16 cellular contexts compared by ENCODE assay signal in genomic region chr9:121721770-121722169, GRCh38.
DNase-seq lines count a peak whose midpoint lies in the region; ATAC-seq and TF ChIP-seq lines count a peak whose summit lies in the region.
"Had no signal": no experiment of that assay in that cellular context is flagged by ENCODE, and none has a peak within 500 bp of the region (broad histone marks: within the 10 kb centered on the region; RNA-seq: fewer than 3 reads in every experiment).

No MANE protein-coding gene starts in this region.

- H3K4me3 ChIP-seq in AG10803 (ENCODE audit: low read length) (no peak overlapping the region), SJCRH30 (no peak overlapping the region), heart left ventricle (no peak overlapping the region)
- H3K4me3 ChIP-seq: HAP-1, skin epidermis had no signal

- WGBS in heart left ventricle, 4 donors, result 36 to 70% (median 52%) methylated on average over 5 to 7 of the region's 7 CpGs

- H3K36me3 Mint-ChIP-seq in activated T-helper 2 cell treated with anti-CD3 and anti-CD28 coated beads, Interferon-gamma antibody, Interleukin-2, Interleukin-4, amounts not matched to agents 10 μg/mL and 5 μg/mL and 100 μg/mL, durations not matched to agents 14 hours and 24 hours and 36 hours (ENCODE audit: low read depth), result no peaks in the 10 kb centered on the region
- H3K36me3 Mint-ChIP-seq: activated naive CD4-positive, alpha-beta T cell treated with anti-CD3 and anti-CD28 coated beads, Interleukin-2, amount 50 U/mL, for 72 hours had no signal

- no peak overlapping the region for H3K4me3 Mint-ChIP-seq in activated T-helper 2 cell treated with anti-CD3 and anti-CD28 coated beads, Interferon-gamma antibody, Interleukin-2, Interleukin-4, amounts not matched to agents 10 μg/mL and 5 μg/mL and 100 μg/mL, durations not matched to agents 14 hours and 24 hours and 36 hours (ENCODE audit: low read depth)
- H3K4me3 Mint-ChIP-seq: activated CD4-positive, alpha-beta T cell treated with anti-CD3 and anti-CD28 coated beads, Interleukin-2, amount 10 ng/mL, durations not matched to agents 24 days and 14 days had no signal

- peaks cover 3% of the 10 kb centered on the region for H3K27me3 Mint-ChIP-seq in activated T-helper 2 cell treated with anti-CD3 and anti-CD28 coated beads, Interferon-gamma antibody, Interleukin-2, Interleukin-4, amounts not matched to agents 10 μg/mL and 5 μg/mL and 100 μg/mL, durations not matched to agents 14 hours and 24 hours and 36 hours (ENCODE audit: low read depth)

- DNase-seq in AG10803 (ENCODE audit: low read depth) (peak; percentile 59), SJCRH30 (peak; percentile 52 to 54), heart left ventricle (peak in 4 of 5 donors; percentile 56 to 83 (median 62)), sciatic nerve (ENCODE audit: low spot score) (no peak), RKO (ENCODE audit: low spot score) (no peak), NCI-H187 treated with DMSO at 0.1 percent for 48 hours (lab: John Stamatoyannopoulos, UW) (no peak)
- DNase-seq in activated T-helper 2 cell treated with anti-CD3 and anti-CD28 coated beads, Interferon-gamma antibody, Interleukin-2, Interleukin-4, amounts not matched to agents 10 μg/mL and 5 μg/mL and 100 μg/mL, durations not matched to agents 14 hours and 24 hours and 36 hours (ENCODE audit: low spot score), result no peak
- DNase-seq: activated CD4-positive, alpha-beta T cell treated with anti-CD3 and anti-CD28 coated beads, Interleukin-2, amount 10 ng/mL, durations not matched to agents 24 days and 14 days; effector CD4-positive, alpha-beta T cell; NCI-H2171 treated with DMSO at 0.1 percent for 48 hours; NK-92 treated with Interleukin-12 subunit alpha and Interleukin-12 subunit beta, amount 100 ng/mL, for 24 hours had no signal

- intact Hi-C loops in heart left ventricle (cut with DNase I) (no loop called here), sciatic nerve (cut with DNase I) (no loop called here)
- intact Hi-C loops in activated T-helper 2 cell treated with anti-CD3 and anti-CD28 coated beads, Interferon-gamma antibody, Interleukin-2, Interleukin-4, amounts not matched to agents 10 μg/mL and 5 μg/mL and 100 μg/mL, durations not matched to agents 14 hours and 24 hours and 36 hours (cut with micrococcal nuclease), result no loop called here

- H3K27ac ChIP-seq in SJCRH30 (no peak overlapping the region), heart left ventricle (peak overlapping the region in 11 of 12 donors; percentile 46 to 97 (median 94))
- H3K27ac ChIP-seq: neutrophil had no signal

- peaks cover 21% of the 10 kb centered on the region for H3K4me1 ChIP-seq in SJCRH30
- peaks cover 29 to 99% (median 95%) of the 10 kb centered on the region in 12 donors for H3K4me1 ChIP-seq in heart left ventricle
- H3K4me1 ChIP-seq: HAP-1 had no signal

- H3K9me3 Mint-ChIP-seq in activated T-helper 2 cell treated with anti-CD3 and anti-CD28 coated beads, Interferon-gamma antibody, Interleukin-2, Interleukin-4, amounts not matched to agents 10 μg/mL and 5 μg/mL and 100 μg/mL, durations not matched to agents 14 hours and 24 hours and 36 hours, result no peaks in the 10 kb centered on the region
- H3K9me3 Mint-ChIP-seq: activated CD4-positive, alpha-beta T cell treated with anti-CD3 and anti-CD28 coated beads, Interleukin-2, amount 10 ng/mL, durations not matched to agents 24 days and 14 days; activated naive CD4-positive, alpha-beta T cell treated with anti-CD3 and anti-CD28 coated beads, Interleukin-2, amount 50 U/mL, for 72 hours had no signal

- no peaks in the 10 kb centered on the region for H3K9me3 ChIP-seq in SJCRH30 (replicated peaks)
- no peaks in the 10 kb centered on the region for H3K9me3 ChIP-seq in heart left ventricle
- H3K9me3 ChIP-seq: HAP-1, neutrophil had no signal

- H3K4me1 Mint-ChIP-seq in activated T-helper 2 cell treated with anti-CD3 and anti-CD28 coated beads, Interferon-gamma antibody, Interleukin-2, Interleukin-4, amounts not matched to agents 10 μg/mL and 5 μg/mL and 100 μg/mL, durations not matched to agents 14 hours and 24 hours and 36 hours (ENCODE audit: low read depth), result no peaks in the 10 kb centered on the region
- H3K4me1 Mint-ChIP-seq: activated CD4-positive, alpha-beta T cell treated with anti-CD3 and anti-CD28 coated beads, Interleukin-2, amount 10 ng/mL, durations not matched to agents 24 days and 14 days had no signal

- ATAC-seq in heart left ventricle (peak in 2 of 4 donors; percentile 6 to 18), sciatic nerve (peak; percentile 58), GM21447 (IDR thresholded peaks at IDR 0.05; ENCODE audit: unreplicated experiment) (no peak)
- ATAC-seq: activated naive CD4-positive, alpha-beta T cell treated with anti-CD3 and anti-CD28 coated beads, Interleukin-2, amount 50 U/mL, for 72 hours had no signal

- H3K27me3 ChIP-seq in SJCRH30, result no peaks in the 10 kb centered on the region
- H3K27me3 ChIP-seq in heart left ventricle, result no peaks in the 10 kb centered on the region

- H3K36me3 ChIP-seq in SJCRH30 (no peaks in the 10 kb centered on the region), heart left ventricle (no peaks in the 10 kb centered on the region)
- H3K36me3 ChIP-seq: HAP-1, neutrophil had no signal

- TF ChIP-seq CTCF in AG10803 (conservative IDR thresholded peaks at IDR 0.05; ENCODE audit: low read length) (no peak), heart left ventricle (IDR thresholded peaks at IDR 0.05) (no peak)

- TF ChIP-seq POLR2A in heart left ventricle (IDR thresholded peaks at IDR 0.05), result no peak

- no peak overlapping the region for H3K27ac Mint-ChIP-seq in activated T-helper 2 cell treated with anti-CD3 and anti-CD28 coated beads, Interferon-gamma antibody, Interleukin-2, Interleukin-4, amounts not matched to agents 10 μg/mL and 5 μg/mL and 100 μg/mL, durations not matched to agents 14 hours and 24 hours and 36 hours
- H3K27ac Mint-ChIP-seq: activated CD4-positive, alpha-beta T cell treated with anti-CD3 and anti-CD28 coated beads, Interleukin-2, amount 10 ng/mL, durations not matched to agents 24 days and 14 days; activated naive CD4-positive, alpha-beta T cell treated with anti-CD3 and anti-CD28 coated beads, Interleukin-2, amount 50 U/mL, for 72 hours had no signal

Comparison
In these comparisons a context has a peak if more than half of its experiments do, and no peak if none do; other contexts are left out.
1. DNase-seq: peak in AG10803 (single experiment), SJCRH30 (2 of 2) and heart left ventricle (4 of 5); none in sciatic nerve (single experiment), RKO (single experiment), activated T-helper 2 cell treated with anti-CD3 and anti-CD28 coated beads, Interferon-gamma antibody, Interleukin-2, Interleukin-4, amounts not matched to agents 10 μg/mL and 5 μg/mL and 100 μg/mL, durations not matched to agents 14 hours and 24 hours and 36 hours (single experiment) and NCI-H187 treated with DMSO at 0.1 percent for 48 hours (single experiment).